Comparison of ENCODE assay signal across 11 cellular contexts in genomic region chr20:38144608-38145093, GRCh38. TPM values are rescaled to one million over a fixed set of nuclear protein-coding genes. Genes with fewer than 3 reads are reported as not detected.
A peak's percentile ranks its signal among the peaks of the same experiment; 100 is the strongest.
DNase-seq lines count a peak whose midpoint lies in the region; ATAC-seq and TF ChIP-seq lines count a peak whose summit lies in the region.
"Had no signal": no experiment of that assay in that cellular context is flagged by ENCODE, and none has a peak within 500 bp of the region (broad histone marks: within the 10 kb centered on the region; RNA-seq: fewer than 3 reads in every experiment).

No MANE protein-coding gene starts in this region.

- no peak overlapping the region for H3K4me2 ChIP-seq in neuronal stem cell (ENCODE audit: insufficient read depth, low read length, poor library complexity, severe bottlenecking)

- no peak overlapping the region for H3K9ac ChIP-seq in neuronal stem cell (ENCODE audit: low read depth, low read length, poor library complexity)

- H3K79me1 ChIP-seq in neuronal stem cell (ENCODE audit: low read depth, low read length) = no peaks in the 10 kb centered on the region

- no peak overlapping the region for H3K14ac ChIP-seq in neuronal stem cell (ENCODE audit: low read length)

- H3K27ac ChIP-seq in SJCRH30 (peak overlapping the region; percentile 58), foreskin keratinocyte (peak overlapping the region; percentile 76), neuronal stem cell (replicated peaks; ENCODE audit: low read length) (no peak overlapping the region), uterus (peak overlapping the region; percentile 73 to 84), A673 (ENCODE audit: low read depth, low read length, poor library complexity, severe bottlenecking) (no peak overlapping the region)

- no peak overlapping the region for H2AK5ac ChIP-seq in neuronal stem cell (ENCODE audit: low read depth, low read length)

- H3K18ac ChIP-seq in neuronal stem cell (ENCODE audit: low read length) = peak overlapping the region; percentile 41

- H3K27me3 ChIP-seq in SJCRH30 (no peaks in the 10 kb centered on the region), foreskin keratinocyte (no peaks in the 10 kb centered on the region), neuronal stem cell (ENCODE audit: control insufficient read depth in 3 of 3, insufficient read depth in 3 of 3, low read depth in 1 of 3, low read length in 3 of 3) (no peaks in the 10 kb centered on the region), uterus (no peaks in the 10 kb centered on the region), A673 (replicated peaks; ENCODE audit: insufficient read depth, low read depth, low read length, poor library complexity) (no peaks in the 10 kb centered on the region)

- no peak overlapping the region for H3K23ac ChIP-seq in neuronal stem cell (ENCODE audit: low read depth, low read length, poor library complexity)

- TF ChIP-seq POLR2A in uterus (IDR thresholded peaks at IDR 0.05) = no peak

- no peak for ATAC-seq in foreskin keratinocyte

- no peaks in the 10 kb centered on the region for H3K36me3 ChIP-seq in SJCRH30
- no peaks in the 10 kb centered on the region for H3K36me3 ChIP-seq in neuronal stem cell (replicated peaks in 1 of 2; ENCODE audit: control insufficient read depth in 2 of 2, insufficient read depth in 2 of 2, low read length in 2 of 2)
- no peaks in the 10 kb centered on the region for H3K36me3 ChIP-seq in uterus
- H3K36me3 ChIP-seq in A673 (ENCODE audit: insufficient read depth, low read length, poor library complexity, severe bottlenecking) = no peaks in the 10 kb centered on the region

- no TSS peak for BruUV-seq in A673 (replicated peaks; lab: Mats Ljungman, UMichigan)

- WGBS in neuronal stem cell (ENCODE audit: extremely low coverage in 2 of 2, insufficient read length in 2 of 2, insufficient replicate concordance in 1 of 2), 2 donors = no CpG with 5 or more reads among the region's 6 CpGs

- TF ChIP-seq CTCF in foreskin keratinocyte (conservative IDR thresholded peaks at IDR 0.05) = no peak
- TF ChIP-seq CTCF in uterus (IDR thresholded peaks at IDR 0.05) = no peak
- TF ChIP-seq CTCF in A673 (conservative IDR thresholded peaks at IDR 0.05; ENCODE audit: low read depth, low read length) = no peak

- DNase-seq in SJCRH30 = no peak
- no peak for DNase-seq in foreskin keratinocyte
- DNase-seq in neuronal stem cell (ENCODE audit: low spot score) = no peak
- no peak for DNase-seq in uterus
- no peak for DNase-seq in DMS53 treated with DMSO at 0.1 percent for 48 hours (lab: John Stamatoyannopoulos, UW; ENCODE audit: unreplicated experiment)
- no peak for DNase-seq in hypothalamus (lab: John Stamatoyannopoulos, UW)
- DNase-seq in A673 (ENCODE audit: low spot score) = no peak
- DNase-seq: activated CD4-positive, alpha-beta T cell treated with anti-CD3 and anti-CD28 coated beads, Interleukin-2, amount 10 ng/mL, durations not matched to agents 7 days and 5 days; activated effector memory CD4-positive, alpha-beta T cell treated with anti-CD3 and anti-CD28 coated beads, Interleukin-2, amount 50 U/mL, for 16 hours; NCI-H1417 treated with DMSO at 0.1 percent for 48 hours had no signal

- CTCF ChIA-PET in A673 (lab: Charles Lee) = no interaction called here

- POLR2A ChIA-PET in A673 (lab: Charles Lee; ENCODE audit: low non-redundant PET) = no interaction called here

- H2BK120ac ChIP-seq in neuronal stem cell (ENCODE audit: low read depth, low read length) = no peak overlapping the region

- no peak overlapping the region for H3K4me3 ChIP-seq in SJCRH30
- no peak overlapping the region for H3K4me3 ChIP-seq in neuronal stem cell (ENCODE audit: low read length in 2 of 2)
- H3K4me3 ChIP-seq in uterus = no peak overlapping the region
- H3K4me3 ChIP-seq in A673 (ENCODE audit: low read depth, low read length, poor library complexity, severe bottlenecking) = no peak overlapping the region
- H3K4me3 ChIP-seq: GM12878 had no signal

- intact Hi-C loops in uterus (cut with DNase I; ENCODE audit: low total_unique reads) = no loop called here
- intact Hi-C loops in A673 (cut with micrococcal nuclease; ENCODE audit: unreplicated experiment) = no loop called here

- H3K4me1 ChIP-seq in SJCRH30 (peaks cover 39% of the 10 kb centered on the region), foreskin keratinocyte (peaks cover 16% of the 10 kb centered on the region), neuronal stem cell (ENCODE audit: control insufficient read depth in 2 of 2, insufficient read depth in 1 of 2, low read depth in 1 of 2, low read length in 2 of 2) (peaks cover 3 to 10% of the 10 kb centered on the region in 2 donors), uterus (peaks cover 3 to 14% of the 10 kb centered on the region in 2 donors), A673 (ENCODE audit: insufficient read depth, low read length, poor library complexity, severe bottlenecking) (peaks cover 11% of the 10 kb centered on the region)

- H2BK5ac ChIP-seq in neuronal stem cell (ENCODE audit: low read length) = no peak overlapping the region

- H3K9me3 ChIP-seq in SJCRH30 (replicated peaks) (no peaks in the 10 kb centered on the region), neuronal stem cell (replicated peaks in 1 of 2; ENCODE audit: control insufficient read depth in 2 of 2, insufficient read depth in 1 of 2, low read depth in 1 of 2, low read length in 2 of 2) (no peaks in the 10 kb centered on the region), uterus (no peaks in the 10 kb centered on the region), A673 (ENCODE audit: low read depth, low read length, poor library complexity, severe bottlenecking) (no peaks in the 10 kb centered on the region)

- no peak overlapping the region for H2BK15ac ChIP-seq in neuronal stem cell (ENCODE audit: low read length)

- no peak overlapping the region for H4K91ac ChIP-seq in neuronal stem cell (ENCODE audit: low read depth, low read length, poor library complexity)

- no peak overlapping the region for H2BK12ac ChIP-seq in neuronal stem cell (ENCODE audit: low read length)

- H4K8ac ChIP-seq in neuronal stem cell (ENCODE audit: low read depth, low read length) = no peak overlapping the region

- H3K4ac ChIP-seq in neuronal stem cell (ENCODE audit: low read length) = no peak overlapping the region

- H2AFZ ChIP-seq in neuronal stem cell (ENCODE audit: low read length) = no peak overlapping the region

RNA-seq across cellular contexts. Expression of gene TGM2, which starts 20.4 kb away (rescaled TPM):
- total RNA-seq in SJCRH30 (2014; rRNA removed; shearing (Covaris generic)) = 0.10 and 0.13 TPM in 2 replicates
- 17.4 and 41.2 TPM in 2 replicates for total RNA-seq in foreskin keratinocyte
- 13.7 and 29.5 TPM in 2 replicates for polyA plus RNA-seq in foreskin keratinocyte
- polyA plus RNA-seq in neuronal stem cell (2013, experiment 1 of 2) = 0.46 TPM
- polyA plus RNA-seq in neuronal stem cell (2013, experiment 2 of 2) = 0.39 TPM
- total RNA-seq in uterus = 100 to 1,000 TPM; 136 to 639 (median 209) TPM
- 0.43 and 0.85 TPM in 2 replicates for total RNA-seq in A673 (2021)

Comparison
In these comparisons a context has a peak if more than half of its experiments do, and no peak if none do; other contexts are left out.
1. H3K27ac ChIP-seq: peak in SJCRH30 (single experiment), foreskin keratinocyte (single experiment) and uterus (2 of 2); none in neuronal stem cell (single experiment) and A673 (single experiment).